Comparison of ENCODE assay signal across 1 cellular context in the genomic region with DNA sequence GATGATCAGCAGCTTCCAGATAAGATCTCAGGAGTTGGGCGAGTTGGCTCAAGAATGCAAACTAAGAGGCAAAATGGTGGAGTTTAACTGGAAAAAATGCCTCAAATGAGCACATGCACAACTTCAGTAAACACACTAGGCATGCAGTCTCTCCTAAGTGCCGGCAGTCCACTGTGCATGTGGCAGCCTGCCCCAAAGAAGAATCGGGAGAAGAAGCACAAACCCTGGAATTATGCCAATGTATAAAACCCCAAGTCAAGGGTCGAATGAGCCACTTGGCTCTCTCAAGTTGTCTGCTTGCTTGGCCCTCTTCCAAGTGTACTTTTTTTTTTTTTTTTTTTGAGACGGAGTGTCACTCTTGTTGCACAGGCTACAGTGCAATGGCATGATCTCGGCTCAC.
TF ChIP-seq lines count a peak whose summit lies in the region.

No MANE protein-coding gene starts in this region.

TF ChIP-seq in H1, 55 proteins besides CTCF, POLR2A, EP300 and RAD21 (continued from another document):
- TF ChIP-seq ZNF274 (IDR thresholded peaks at IDR 0.05; ENCODE audit: borderline replicate concordance, extremely low read depth, low read length) (no peak), CHD1 (IDR thresholded peaks at IDR 0.05; ENCODE audit: low read depth, low read length) (no peak), CBX8 (IDR thresholded peaks at IDR 0.05; ENCODE audit: borderline replicate concordance, low read depth, low read length) (no peak), CTBP2 (IDR thresholded peaks at IDR 0.05; ENCODE audit: borderline replicate concordance, insufficient read depth, insufficient read length, low read length) (no peak)
